18 cellular contexts compared by ENCODE assay signal in genomic region chr15:57440167-57440566, GRCh38.
DNase-seq lines count a peak whose midpoint lies in the region; ATAC-seq and TF ChIP-seq lines count a peak whose summit lies in the region.
"Had no signal": no experiment of that assay in that cellular context is flagged by ENCODE, and none has a peak within 500 bp of the region (broad histone marks: within the 10 kb centered on the region; RNA-seq: fewer than 3 reads in every experiment).

No MANE protein-coding gene starts in this region.

- no peak overlapping the region for H3K4me3 ChIP-seq in right cardiac atrium (ENCODE audit: low read length)
- no peak overlapping the region for H3K4me3 ChIP-seq in left ventricle myocardium inferior
- no peak overlapping the region for H3K4me3 ChIP-seq in fibroblast of villous mesenchyme (ENCODE audit: low read depth, low read length)
- no peak overlapping the region for H3K4me3 ChIP-seq in uterus
- H3K4me3 ChIP-seq in CD4-positive, alpha-beta memory T cell (ENCODE audit: low read length in 2 of 2): no peak overlapping the region
- H3K4me3 ChIP-seq: Peyer's patch had no signal

- H3K27ac Mint-ChIP-seq in nephron: peak overlapping the region in 2 of 3 experiments; percentile 62 to 71
- H3K27ac Mint-ChIP-seq in CD4-positive, alpha-beta memory T cell: no peak overlapping the region
- H3K27ac Mint-ChIP-seq: CD14-positive monocyte had no signal

- TF ChIP-seq CTCF in left ventricle myocardium inferior (IDR thresholded peaks at IDR 0.05; ENCODE audit: borderline replicate concordance): no peak
- TF ChIP-seq CTCF in fibroblast of villous mesenchyme (IDR thresholded peaks at IDR 0.05; ENCODE audit: insufficient read depth, low read depth, low read length): no peak
- no peak for TF ChIP-seq CTCF in nephron (IDR thresholded peaks at IDR 0.05; ENCODE audit: unreplicated experiment in 3 of 3)
- no peak for TF ChIP-seq CTCF in uterus (IDR thresholded peaks at IDR 0.05)

- WGBS in right cardiac atrium: 66% methylated on average over 3 of the region's 3 CpGs

- H3K27ac ChIP-seq in right cardiac atrium (ENCODE audit: low read length) (peak overlapping the region; percentile 52), left ventricle myocardium inferior (replicated peaks) (no peak overlapping the region), uterus (peak overlapping the region; percentile 60 to 64)
- H3K27ac ChIP-seq in CD4-positive, alpha-beta memory T cell (ENCODE audit: low read depth, low read length): no peak overlapping the region
- H3K27ac ChIP-seq: Peyer's patch had no signal

- no peak for TF ChIP-seq POLR2A in uterus (IDR thresholded peaks at IDR 0.05)

- CTCF ChIA-PET in CD4-positive, alpha-beta memory T cell (lab: Charles Lee; ENCODE audit: partially characterized antibody): no interaction called here

- no peaks in the 10 kb centered on the region for H3K27me3 Mint-ChIP-seq in nephron (ENCODE audit: low read depth)
- H3K27me3 Mint-ChIP-seq in CD4-positive, alpha-beta memory T cell: peaks cover 7 to 11% of the 10 kb centered on the region in 2 donors

- peaks cover 28% of the 10 kb centered on the region for H3K36me3 Mint-ChIP-seq in nephron (ENCODE audit: low read depth)
- H3K36me3 Mint-ChIP-seq in CD4-positive, alpha-beta memory T cell: no peaks in the 10 kb centered on the region
- H3K36me3 Mint-ChIP-seq: CD14-positive monocyte had no signal

- POLR2A ChIA-PET in CD4-positive, alpha-beta memory T cell (lab: Charles Lee; ENCODE audit: partially characterized antibody): no interaction called here

- H3K27me3 ChIP-seq in right cardiac atrium (ENCODE audit: control insufficient read depth, insufficient read depth) (no peaks in the 10 kb centered on the region), left ventricle myocardium inferior (ENCODE audit: low read depth) (no peaks in the 10 kb centered on the region), uterus (no peaks in the 10 kb centered on the region)
- H3K27me3 ChIP-seq in CD4-positive, alpha-beta memory T cell (ENCODE audit: insufficient read depth, low read length): no peaks in the 10 kb centered on the region
- H3K27me3 ChIP-seq: Peyer's patch had no signal

- H3K4me3 Mint-ChIP-seq in nephron: no peak overlapping the region
- H3K4me3 Mint-ChIP-seq in CD4-positive, alpha-beta memory T cell: no peak overlapping the region
- H3K4me3 Mint-ChIP-seq: CD14-positive monocyte had no signal

- H3K4me1 ChIP-seq in right cardiac atrium (ENCODE audit: control insufficient read depth, insufficient read depth, low read length): no peaks in the 10 kb centered on the region
- peaks cover 16% of the 10 kb centered on the region for H3K4me1 ChIP-seq in left ventricle myocardium inferior
- peaks cover 0 to 3% of the 10 kb centered on the region in 2 donors for H3K4me1 ChIP-seq in uterus
- no peaks in the 10 kb centered on the region for H3K4me1 ChIP-seq in CD4-positive, alpha-beta memory T cell (ENCODE audit: insufficient read depth, low read length)
- H3K4me1 ChIP-seq: Peyer's patch had no signal

- H3K36me3 ChIP-seq in left ventricle myocardium inferior: peaks cover 5% of the 10 kb centered on the region
- H3K36me3 ChIP-seq in uterus: no peaks in the 10 kb centered on the region
- H3K36me3 ChIP-seq in CD4-positive, alpha-beta memory T cell (ENCODE audit: insufficient read depth, low read length): no peaks in the 10 kb centered on the region
- H3K36me3 ChIP-seq: Peyer's patch had no signal

- no peak for DNase-seq in right cardiac atrium
- no peak for DNase-seq in left ventricle myocardium inferior
- peak; percentile 5 for DNase-seq in fibroblast of villous mesenchyme (ENCODE audit: low read depth)
- DNase-seq in uterus: no peak
- no peak for DNase-seq in CD4-positive, alpha-beta memory T cell
- no peak for DNase-seq in NCI-H510A (lab: John Stamatoyannopoulos, UW)
- DNase-seq: 8988T, DMS79 treated with DMSO at 0.1 percent for 48 hours, Kasumi-1, NCI-H1417 treated with DMSO at 0.1 percent for 48 hours, NCI-H2029, NCI-H510A treated with DMSO at 0.1 percent for 48 hours, Peyer's patch, Right ventricle myocardium superior had no signal

- ATAC-seq in right cardiac atrium (peak in 1 of 2 donors; percentile 38), GM18909 (IDR thresholded peaks at IDR 0.05; ENCODE audit: poor library complexity, unreplicated experiment) (no peak)
- ATAC-seq: HCT116 had no signal

- H3K9me3 Mint-ChIP-seq in nephron: peaks cover 2% of the 10 kb centered on the region
- H3K9me3 Mint-ChIP-seq in CD4-positive, alpha-beta memory T cell: peaks cover 0 to 2% (median 0%) of the 10 kb centered on the region in 8 donors
- H3K9me3 Mint-ChIP-seq: CD14-positive monocyte had no signal

- no peaks in the 10 kb centered on the region for H3K9me3 ChIP-seq in right cardiac atrium (ENCODE audit: control insufficient read depth, low read length)
- no peaks in the 10 kb centered on the region for H3K9me3 ChIP-seq in left ventricle myocardium inferior (replicated peaks)
- no peaks in the 10 kb centered on the region for H3K9me3 ChIP-seq in uterus
- H3K9me3 ChIP-seq in CD4-positive, alpha-beta memory T cell (ENCODE audit: control insufficient read depth in 1 of 2, low read length in 2 of 2): no peaks in the 10 kb centered on the region
- H3K9me3 ChIP-seq: Peyer's patch had no signal

- intact Hi-C loops in right cardiac atrium (cut with DNase I) (no loop called here), left ventricle myocardium inferior (cut with micrococcal nuclease) (no loop called here), uterus (cut with DNase I; ENCODE audit: low total_unique reads) (no loop called here)
- intact Hi-C loops in CD4-positive, alpha-beta memory T cell (cut with micrococcal nuclease): no loop called here

- H3K4me1 Mint-ChIP-seq in nephron: peaks cover 30% of the 10 kb centered on the region
- H3K4me1 Mint-ChIP-seq in CD4-positive, alpha-beta memory T cell: no peaks in the 10 kb centered on the region

Comparison
In these comparisons a context has a peak if more than half of its experiments do, and no peak if none do; other contexts are left out.
1. H3K27ac ChIP-seq: peak in right cardiac atrium (single experiment) and uterus (2 of 2); none in left ventricle myocardium inferior (single experiment) and CD4-positive, alpha-beta memory T cell (single experiment).
2. H3K27ac Mint-ChIP-seq: peak in nephron (2 of 3); none in CD4-positive, alpha-beta memory T cell (0 of 7).